ENCODE assay signal across 3 cellular contexts in genomic region chr2:210559167-210559566, GRCh38.
TF ChIP-seq lines count a peak whose summit lies in the region.

No MANE protein-coding gene starts in this region.

TF ChIP-seq in liver, 16 proteins besides CTCF, POLR2A, EP300 and RAD21:
- TF ChIP-seq MAX (IDR thresholded peaks at IDR 0.05) (no peak), GABPA (IDR thresholded peaks at IDR 0.05 in 1 of 2, conservative IDR thresholded peaks at IDR 0.05 in 1 of 2) (no peak), REST (IDR thresholded peaks at IDR 0.05) (peak; percentile 50), YY1 (IDR thresholded peaks at IDR 0.05) (peak; percentile 64), TAF1 (conservative IDR thresholded peaks at IDR 0.05) (peak; percentile 65), RXRA (IDR thresholded peaks at IDR 0.05) (peak in 1 of 2 donors; percentile 41), ATF3 (IDR thresholded peaks at IDR 0.05) (no peak), JUND (IDR thresholded peaks at IDR 0.05) (no peak), NR2F2 (IDR thresholded peaks at IDR 0.05) (no peak), EGR1 (IDR thresholded peaks at IDR 0.05; ENCODE audit: low read depth in 2 of 2) (no peak), ZBTB33 (IDR thresholded peaks at IDR 0.05) (no peak), HNF4A (conservative IDR thresholded peaks at IDR 0.05) (peak in 1 of 2 donors; percentile 3)
TF ChIP-seq in liver: peak in this region for 5.

TF ChIP-seq in HepG2, 621 proteins besides CTCF, POLR2A, EP300 and RAD21 (continued from another document):
- TF ChIP-seq E2F5 (CRISPR knock-in tag; conservative IDR thresholded peaks at IDR 0.05) (no peak), ZNF775 (CRISPR knock-in tag; IDR thresholded peaks at IDR 0.05; ENCODE audit: borderline replicate concordance) (no peak), ZNF235 (CRISPR knock-in tag; IDR thresholded peaks at IDR 0.05; ENCODE audit: borderline replicate concordance) (no peak), ZSCAN29 (CRISPR knock-in tag; conservative IDR thresholded peaks at IDR 0.05) (no peak), ZNF251 (CRISPR knock-in tag; IDR thresholded peaks at IDR 0.05) (no peak), ZNF282 (IDR thresholded peaks at IDR 0.05; ENCODE audit: partially characterized antibody) (no peak), PATZ1 (CRISPR knock-in tag; IDR thresholded peaks at IDR 0.05) (no peak), GATAD1 (CRISPR knock-in tag; IDR thresholded peaks at IDR 0.05) (no peak)
TF ChIP-seq in HepG2: peak in this region for 0.

TF ChIP-seq in SK-N-SH, 30 proteins besides CTCF, POLR2A, EP300 and RAD21 (continued from another document):
- TF ChIP-seq RCOR1 (IDR thresholded peaks at IDR 0.05; ENCODE audit: low read length) (no peak), REST (IDR thresholded peaks at IDR 0.05; ENCODE audit: low read depth, low read length) (no peak), TCF12 (IDR thresholded peaks at IDR 0.05) (no peak), TAF1 (IDR thresholded peaks at IDR 0.05; ENCODE audit: borderline replicate concordance, low read depth, low read length) (no peak), MAX (IDR thresholded peaks at IDR 0.05; ENCODE audit: low read depth) (no peak), CHD2 (IDR thresholded peaks at IDR 0.05; ENCODE audit: low read length, partially characterized antibody) (no peak), YY1 (IDR thresholded peaks at IDR 0.05; ENCODE audit: low read depth) (no peak), GABPA (IDR thresholded peaks at IDR 0.05; ENCODE audit: low read depth) (no peak), USF2 (IDR thresholded peaks at IDR 0.05; ENCODE audit: borderline replicate concordance, low read depth, low read length) (no peak), TEAD4 (IDR thresholded peaks at IDR 0.05; ENCODE audit: borderline replicate concordance, insufficient read depth) (no peak), IRF3 (IDR thresholded peaks at IDR 0.05; ENCODE audit: low read depth, low read length) (no peak), NFIC (IDR thresholded peaks at IDR 0.05; ENCODE audit: borderline replicate concordance) (no peak), POLR2AphosphoS5 (IDR thresholded peaks at IDR 0.05; ENCODE audit: low read depth, low read length) (no peak), MXI1 (IDR thresholded peaks at IDR 0.05; ENCODE audit: low read depth, low read length) (no peak), RFX5 (IDR thresholded peaks at IDR 0.05; ENCODE audit: low read length) (no peak), NRF1 (IDR thresholded peaks at IDR 0.05; ENCODE audit: low read depth, low read length) (no peak)
